Comparison of ENCODE assay signal across 1 cellular context in the genomic region with DNA sequence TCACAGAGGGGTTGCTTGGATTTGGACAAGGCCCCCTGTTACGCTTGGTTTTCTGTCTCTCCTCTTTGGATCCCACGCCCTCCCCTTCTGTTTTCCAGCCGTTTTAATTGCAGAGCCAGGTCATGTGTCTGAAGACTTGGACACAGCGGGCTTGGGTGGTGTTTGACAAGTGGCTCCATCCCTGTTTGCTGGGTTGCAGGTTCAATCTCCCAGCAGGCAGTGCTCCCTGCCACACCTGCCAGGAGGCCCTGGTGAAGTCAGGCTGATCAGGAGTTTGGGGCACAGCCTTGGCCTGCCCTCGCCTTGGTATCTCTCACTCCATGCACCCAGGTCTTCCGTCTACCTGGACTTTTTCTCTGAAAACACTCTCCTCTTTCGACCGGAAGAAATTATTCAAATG.
TF ChIP-seq lines count a peak whose summit lies in the region.

No MANE protein-coding gene starts in this region.

TF ChIP-seq in HepG2, 621 proteins besides CTCF, POLR2A, EP300 and RAD21:
- TF ChIP-seq, protein P1, sequence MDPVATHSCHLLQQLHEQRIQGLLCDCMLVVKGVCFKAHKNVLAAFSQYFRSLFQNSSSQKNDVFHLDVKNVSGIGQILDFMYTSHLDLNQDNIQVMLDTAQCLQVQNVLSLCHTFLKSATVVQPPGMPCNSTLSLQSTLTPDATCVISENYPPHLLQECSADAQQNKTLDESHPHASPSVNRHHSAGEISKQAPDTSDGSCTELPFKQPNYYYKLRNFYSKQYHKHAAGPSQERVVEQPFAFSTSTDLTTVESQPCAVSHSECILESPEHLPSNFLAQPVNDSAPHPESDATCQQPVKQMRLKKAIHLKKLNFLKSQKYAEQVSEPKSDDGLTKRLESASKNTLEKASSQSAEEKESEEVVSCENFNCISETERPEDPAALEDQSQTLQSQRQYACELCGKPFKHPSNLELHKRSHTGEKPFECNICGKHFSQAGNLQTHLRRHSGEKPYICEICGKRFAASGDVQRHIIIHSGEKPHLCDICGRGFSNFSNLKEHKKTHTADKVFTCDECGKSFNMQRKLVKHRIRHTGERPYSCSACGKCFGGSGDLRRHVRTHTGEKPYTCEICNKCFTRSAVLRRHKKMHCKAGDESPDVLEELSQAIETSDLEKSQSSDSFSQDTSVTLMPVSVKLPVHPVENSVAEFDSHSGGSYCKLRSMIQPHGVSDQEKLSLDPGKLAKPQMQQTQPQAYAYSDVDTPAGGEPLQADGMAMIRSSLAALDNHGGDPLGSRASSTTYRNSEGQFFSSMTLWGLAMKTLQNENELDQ (CRISPR knock-in tag; IDR thresholded peaks at IDR 0.05; ENCODE audit: borderline replicate concordance), result no peak
TF ChIP-seq in HepG2: peak in this region for 0.
